Comparison of ENCODE assay signal across 9 cellular contexts in genomic region chr12:89427508-89428156, GRCh38.
DNase-seq lines count a peak whose midpoint lies in the region; ATAC-seq and TF ChIP-seq lines count a peak whose summit lies in the region.
"Had no signal": no experiment of that assay in that cellular context is flagged by ENCODE, and none has a peak within 500 bp of the region (broad histone marks: within the 10 kb centered on the region; RNA-seq: fewer than 3 reads in every experiment).

No MANE protein-coding gene starts in this region.

- H3K27ac Mint-ChIP-seq in activated naive CD4-positive, alpha-beta T cell treated with anti-CD3 and anti-CD28 coated beads, Interleukin-2, amount 50 U/mL, for 72 hours, result no peak overlapping the region
- H3K27ac Mint-ChIP-seq in endothelial cell (ENCODE audit: unreplicated experiment), result no peak overlapping the region

- H3K36me3 ChIP-seq in ascending aorta, result no peaks in the 10 kb centered on the region

- intact Hi-C loops in sciatic nerve (cut with DNase I) (no loop called here), ascending aorta (cut with DNase I) (no loop called here)

- no peak overlapping the region for H3K4me3 ChIP-seq in ascending aorta
- H3K4me3 ChIP-seq: BLaER1 had no signal

- H3K36me3 Mint-ChIP-seq in activated naive CD4-positive, alpha-beta T cell treated with anti-CD3 and anti-CD28 coated beads, Interleukin-2, amount 50 U/mL, for 72 hours, result peaks cover 2 to 3% of the 10 kb centered on the region in 2 donors
- no peaks in the 10 kb centered on the region for H3K36me3 Mint-ChIP-seq in endothelial cell (ENCODE audit: low read depth, unreplicated experiment)

- TF ChIP-seq CTCF in endothelial cell (IDR thresholded peaks at IDR 0.05; ENCODE audit: unreplicated experiment) (no peak), ascending aorta (IDR thresholded peaks at IDR 0.05) (no peak)

- no peak overlapping the region for H3K27ac ChIP-seq in ascending aorta
- H3K27ac ChIP-seq: BLaER1 had no signal

- no peaks in the 10 kb centered on the region for H3K9me3 ChIP-seq in ascending aorta
- H3K9me3 ChIP-seq: BLaER1 had no signal

- no peaks in the 10 kb centered on the region for H3K27me3 ChIP-seq in ascending aorta
- H3K27me3 ChIP-seq: BLaER1 had no signal

- H3K27me3 Mint-ChIP-seq in endothelial cell (ENCODE audit: unreplicated experiment), result peaks cover 1% of the 10 kb centered on the region

- H3K4me1 ChIP-seq in ascending aorta, result no peaks in the 10 kb centered on the region
- H3K4me1 ChIP-seq: BLaER1 had no signal

- no peaks in the 10 kb centered on the region for H3K9me3 Mint-ChIP-seq in activated naive CD4-positive, alpha-beta T cell treated with anti-CD3 and anti-CD28 coated beads, Interleukin-2, amount 50 U/mL, for 72 hours
- H3K9me3 Mint-ChIP-seq in endothelial cell (ENCODE audit: unreplicated experiment), result no peaks in the 10 kb centered on the region

- no peaks in the 10 kb centered on the region for H3K4me1 Mint-ChIP-seq in endothelial cell (ENCODE audit: unreplicated experiment)

- peak in 1 of 2 donors; percentile 10 for DNase-seq in activated naive CD4-positive, alpha-beta T cell treated with anti-CD3 and anti-CD28 coated beads, Interleukin-2, amount 50 U/mL, for 72 hours (ENCODE audit: low spot score in 2 of 2)
- DNase-seq in activated naive CD4-positive, alpha-beta T cell (lab: John Stamatoyannopoulos, UW), result no peak
- DNase-seq in NOMO-1 (lab: John Stamatoyannopoulos, UW; ENCODE audit: unreplicated experiment in 2 of 2) (peak; percentile 10 to 86), sciatic nerve (ENCODE audit: low spot score) (no peak), endothelial cell (ENCODE audit: low spot score) (no peak), middle frontal gyrus (ENCODE audit: extremely low spot score, low spot score) (no peak), ascending aorta (ENCODE audit: low spot score in 2 of 2) (no peak)

- no peak overlapping the region for H3K4me3 Mint-ChIP-seq in endothelial cell (ENCODE audit: unreplicated experiment)

- peak; percentile 39 to 90 for ATAC-seq in activated naive CD4-positive, alpha-beta T cell treated with anti-CD3 and anti-CD28 coated beads, Interleukin-2, amount 50 U/mL, for 72 hours
- ATAC-seq in HG02798 (IDR thresholded peaks at IDR 0.05; ENCODE audit: poor library complexity, unreplicated experiment) (peak; percentile 96), sciatic nerve (peak; percentile 39)

Comparison
In these comparisons a context has a peak if more than half of its experiments do, and no peak if none do; other contexts are left out.
1. ATAC-seq: peak in every context shown above with its lines; median percentile 96 in HG02798; 64 in activated naive CD4-positive, alpha-beta T cell treated with anti-CD3 and anti-CD28 coated beads, Interleukin-2, amount 50 U/mL, for 72 hours; 39 in sciatic nerve.
2. DNase-seq: peak in NOMO-1 (2 of 2); none in activated naive CD4-positive, alpha-beta T cell (0 of 4), sciatic nerve (single experiment), endothelial cell (single experiment), middle frontal gyrus (single experiment) and ascending aorta (0 of 2).